In the genomic region with DNA sequence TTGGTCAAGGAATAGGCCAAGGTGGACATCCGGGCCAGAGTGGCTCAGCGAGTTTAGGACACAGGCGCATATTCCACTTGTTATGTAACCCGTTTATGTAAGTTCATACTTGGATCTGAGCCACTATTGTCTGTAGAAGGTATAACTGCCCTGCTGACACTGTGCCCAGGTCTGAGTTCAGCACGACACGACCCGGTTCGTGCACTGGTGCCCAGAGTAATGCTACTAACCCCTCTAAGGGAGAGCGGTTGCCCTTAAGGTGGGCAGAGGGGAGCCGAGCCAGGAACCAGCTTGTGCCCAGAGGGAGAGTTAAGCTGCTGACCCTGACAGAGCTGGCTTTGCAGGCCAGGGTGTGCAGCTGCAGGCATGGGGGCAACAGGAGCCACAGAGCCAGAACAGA, we compare ENCODE assay signal across 19 cellular contexts.
"Had no signal": no experiment of that assay in that cellular context is flagged by ENCODE, and none has a peak within 500 bp of the region (broad histone marks: within the 10 kb centered on the region; RNA-seq: fewer than 3 reads in every experiment).

No MANE protein-coding gene starts in this region.

- H3K36me3 ChIP-seq: esophagus muscularis mucosa, gastrocnemius medialis, tibial nerve, upper lobe of right lung, vagina had no signal

- H3K4me3 ChIP-seq: esophagus muscularis mucosa, gastrocnemius medialis, psoas muscle, testis, tibial nerve, upper lobe of right lung, vagina had no signal

- H3K27ac ChIP-seq: epithelial cell of prostate, esophagus muscularis mucosa, gastrocnemius medialis, psoas muscle, testis, tibial nerve, upper lobe of right lung, vagina had no signal

- H3K27me3 Mint-ChIP-seq: effector memory CD8-positive, alpha-beta T cell; stimulated activated naive B cell treated with anti-CD40 and anti-IgM and Interleukin-4, amounts not matched to agents 10 μg/mL and 1 μg/mL and 100 μg/mL, for 72 hours; stimulated activated naive CD8-positive, alpha-beta T cell treated with anti-CD3 and anti-CD28 coated beads, Interleukin-15, amount 100 ng/mL, for 72 hours had no signal

- H3K9me3 Mint-ChIP-seq: effector memory CD8-positive, alpha-beta T cell; mesothelial cell of epicardium; nephron progenitor cell; stimulated activated naive B cell treated with anti-CD40 and anti-IgM and Interleukin-4, amounts not matched to agents 10 μg/mL and 1 μg/mL and 100 μg/mL, for 72 hours; stimulated activated naive CD8-positive, alpha-beta T cell treated with anti-CD3 and anti-CD28 coated beads, Interleukin-15, amount 100 ng/mL, for 72 hours had no signal

- H3K9me3 ChIP-seq: esophagus muscularis mucosa, gastrocnemius medialis, psoas muscle, testis, tibial nerve, upper lobe of right lung, vagina had no signal

- ATAC-seq: effector memory CD8-positive, alpha-beta T cell; gastrocnemius medialis; left lobe of liver; psoas muscle; sciatic nerve; stimulated activated naive B cell treated with anti-CD40 and anti-IgM and Interleukin-4, amounts not matched to agents 10 μg/mL and 1 μg/mL and 100 μg/mL, for 72 hours; stimulated activated naive CD8-positive, alpha-beta T cell treated with anti-CD3 and anti-CD28 coated beads, Interleukin-15, amount 100 ng/mL, for 72 hours; upper lobe of right lung had no signal

- DNase-seq: effector memory CD8-positive, alpha-beta T cell; gastrocnemius medialis; islet precursor cell; nephron progenitor cell; psoas muscle; retina; stimulated activated CD4-positive, alpha-beta T cell treated with anti-CD3 and anti-CD28 coated beads, Interleukin-2, amount 100 ng/mL, for 24 hours; stimulated activated CD4-positive, alpha-beta T cell treated with anti-CD3 and anti-CD28 coated beads, Interleukin-4, amount 100 ng/mL, for 4 hours; stimulated activated naive B cell treated with anti-CD40 and anti-IgM and Interleukin-4, amounts not matched to agents 10 μg/mL and 1 μg/mL and 100 μg/mL, for 72 hours; stimulated activated naive CD8-positive, alpha-beta T cell treated with anti-CD3 and anti-CD28 coated beads, Interleukin-15, amount 100 ng/mL, for 72 hours; testis; upper lobe of right lung had no signal

- H3K4me3 Mint-ChIP-seq: effector memory CD8-positive, alpha-beta T cell; mesothelial cell of epicardium; nephron progenitor cell; stimulated activated naive B cell treated with anti-CD40 and anti-IgM and Interleukin-4, amounts not matched to agents 10 μg/mL and 1 μg/mL and 100 μg/mL, for 72 hours; stimulated activated naive CD8-positive, alpha-beta T cell treated with anti-CD3 and anti-CD28 coated beads, Interleukin-15, amount 100 ng/mL, for 72 hours had no signal

- H3K27me3 ChIP-seq: esophagus muscularis mucosa, gastrocnemius medialis, testis, tibial nerve, upper lobe of right lung, vagina had no signal

- H3K36me3 Mint-ChIP-seq: mesothelial cell of epicardium had no signal

- H3K27ac Mint-ChIP-seq: mesothelial cell of epicardium; nephron progenitor cell; stimulated activated naive B cell treated with anti-CD40 and anti-IgM and Interleukin-4, amounts not matched to agents 10 μg/mL and 1 μg/mL and 100 μg/mL, for 72 hours had no signal
